ENCODE assay signal across 10 cellular contexts in genomic region chr11:66281776-66282467, GRCh38. TPM values are rescaled to one million over a fixed set of nuclear protein-coding genes. Genes with fewer than 3 reads are reported as not detected.
DNase-seq lines count a peak whose midpoint lies in the region; ATAC-seq lines count a peak whose summit lies in the region.
"Had no signal": no experiment of that assay in that cellular context is flagged by ENCODE, and none has a peak within 500 bp of the region (broad histone marks: within the 10 kb centered on the region; RNA-seq: fewer than 3 reads in every experiment).

No MANE protein-coding gene starts in this region.

- H3K4me1 ChIP-seq in thymus (ENCODE audit: control insufficient read depth, insufficient read depth, low read length): peaks cover 33% of the 10 kb centered on the region
- H3K4me1 ChIP-seq: parathyroid adenoma had no signal

- ATAC-seq in HG03135 (IDR thresholded peaks at IDR 0.05; ENCODE audit: unreplicated experiment) (no peak), Right ventricle myocardium superior (ENCODE audit: poor library complexity) (no peak)

- peaks cover 10% of the 10 kb centered on the region for H3K27me3 Mint-ChIP-seq in activated T-helper 1 cell treated with anti-CD3 and anti-CD28 coated beads, Interleukin-12 subunit alpha, Interleukin-12 subunit beta, Interleukin-2, Interleukin-4 antibody, amounts not matched to agents 30 ng/mL and 10 ng/mL and 1 ng/mL, durations not matched to agents 14 hours and 24 hours and 36 hours (ENCODE audit: insufficient read depth)

- H3K27me3 ChIP-seq in layer of hippocampus (ENCODE audit: control insufficient read depth, insufficient read depth, low read length): no peaks in the 10 kb centered on the region
- no peaks in the 10 kb centered on the region for H3K27me3 ChIP-seq in thymus (ENCODE audit: control insufficient read depth, insufficient read depth)

- peak overlapping the region; percentile 52 for H3K27ac ChIP-seq in layer of hippocampus (ENCODE audit: low read depth, low read length)
- H3K27ac ChIP-seq in thymus (ENCODE audit: low read depth): peak overlapping the region; percentile 3
- H3K27ac ChIP-seq: parathyroid adenoma had no signal

- H3K9me3 Mint-ChIP-seq in activated T-helper 1 cell treated with anti-CD3 and anti-CD28 coated beads, Interleukin-12 subunit alpha, Interleukin-12 subunit beta, Interleukin-2, Interleukin-4 antibody, amounts not matched to agents 30 ng/mL and 10 ng/mL and 1 ng/mL, durations not matched to agents 14 hours and 24 hours and 36 hours: no peaks in the 10 kb centered on the region

- no peaks in the 10 kb centered on the region for H3K9me3 ChIP-seq in thymus (ENCODE audit: control insufficient read depth)

- peak overlapping the region; percentile 29 for H3K27ac Mint-ChIP-seq in activated T-helper 1 cell treated with anti-CD3 and anti-CD28 coated beads, Interleukin-12 subunit alpha, Interleukin-12 subunit beta, Interleukin-2, Interleukin-4 antibody, amounts not matched to agents 30 ng/mL and 10 ng/mL and 1 ng/mL, durations not matched to agents 14 hours and 24 hours and 36 hours

- H3K4me1 Mint-ChIP-seq in activated T-helper 1 cell treated with anti-CD3 and anti-CD28 coated beads, Interleukin-12 subunit alpha, Interleukin-12 subunit beta, Interleukin-2, Interleukin-4 antibody, amounts not matched to agents 30 ng/mL and 10 ng/mL and 1 ng/mL, durations not matched to agents 14 hours and 24 hours and 36 hours (ENCODE audit: low read depth): peaks cover 21% of the 10 kb centered on the region

- peaks cover 24% of the 10 kb centered on the region for H3K36me3 ChIP-seq in thymus (ENCODE audit: control insufficient read depth, insufficient read depth)

- WGBS in thymus: 28% methylated on average over 20 of the region's 20 CpGs

- intact Hi-C loops in activated T-helper 1 cell treated with anti-CD3 and anti-CD28 coated beads, Interleukin-12 subunit alpha, Interleukin-12 subunit beta, Interleukin-2, Interleukin-4 antibody, amounts not matched to agents 30 ng/mL and 10 ng/mL and 1 ng/mL, durations not matched to agents 14 hours and 24 hours and 36 hours (cut with micrococcal nuclease): loop anchor here (1.0 kb wide), 2 partner anchors 14 to 60 kb away; partner anchors contain the start of gene RAB1B
- intact Hi-C loops in Right ventricle myocardium superior (cut with DNase I): loop anchor here (2.0 kb wide), 1 partner anchor 59 kb away; no protein-coding TSS in a partner anchor

- H3K36me3 Mint-ChIP-seq in activated T-helper 1 cell treated with anti-CD3 and anti-CD28 coated beads, Interleukin-12 subunit alpha, Interleukin-12 subunit beta, Interleukin-2, Interleukin-4 antibody, amounts not matched to agents 30 ng/mL and 10 ng/mL and 1 ng/mL, durations not matched to agents 14 hours and 24 hours and 36 hours (ENCODE audit: low read depth): peaks cover 8% of the 10 kb centered on the region

- peak; percentile 60 for DNase-seq in activated effector memory CD4-positive, alpha-beta T cell treated with anti-CD3 and anti-CD28 coated beads, Interleukin-2, amount 50 U/mL, for 16 hours
- DNase-seq in activated effector memory CD4-positive, alpha-beta T cell treated with Interleukin-2 at 50 U/mL for 16 hours: no peak
- DNase-seq in activated T-helper 1 cell treated with anti-CD3 and anti-CD28 coated beads, Interleukin-12 subunit alpha, Interleukin-12 subunit beta, Interleukin-2, Interleukin-4 antibody, amounts not matched to agents 30 ng/mL and 10 ng/mL and 1 ng/mL, durations not matched to agents 14 hours and 24 hours and 36 hours (ENCODE audit: low spot score): no peak
- DNase-seq in NCI-H2196 treated with DMSO at 0.1 percent for 48 hours (lab: John Stamatoyannopoulos, UW; ENCODE audit: unreplicated experiment) (no peak), Right ventricle myocardium superior (no peak)

- H3K4me3 ChIP-seq in thymus (ENCODE audit: low read length): peak overlapping the region; percentile 24

- no peak overlapping the region for H3K4me3 Mint-ChIP-seq in activated T-helper 1 cell treated with anti-CD3 and anti-CD28 coated beads, Interleukin-12 subunit alpha, Interleukin-12 subunit beta, Interleukin-2, Interleukin-4 antibody, amounts not matched to agents 30 ng/mL and 10 ng/mL and 1 ng/mL, durations not matched to agents 14 hours and 24 hours and 36 hours

RNA-seq across cellular contexts. Expression of gene CNIH2, which starts 3.9 kb away (rescaled TPM):
- 1.7 and 1.8 TPM in 2 replicates for total RNA-seq in activated T-helper 1 cell treated with anti-CD3 and anti-CD28 coated beads, Interleukin-12 subunit alpha, Interleukin-12 subunit beta, Interleukin-2, Interleukin-4 antibody, amounts not matched to agents 30 ng/mL and 10 ng/mL and 1 ng/mL, durations not matched to agents 14 hours and 24 hours and 36 hours
- polyA plus RNA-seq in thymus: 1.6 TPM
- total RNA-seq in Right ventricle myocardium superior: not detected

RNA-seq across cellular contexts. Expression of gene YIF1A, which starts 7.0 kb away (rescaled TPM):
- total RNA-seq in activated T-helper 1 cell treated with anti-CD3 and anti-CD28 coated beads, Interleukin-12 subunit alpha, Interleukin-12 subunit beta, Interleukin-2, Interleukin-4 antibody, amounts not matched to agents 30 ng/mL and 10 ng/mL and 1 ng/mL, durations not matched to agents 14 hours and 24 hours and 36 hours: 125 and 127 TPM in 2 replicates
- polyA plus RNA-seq in thymus: 57.3 TPM
- 38.4 TPM for total RNA-seq in Right ventricle myocardium superior

RNA-seq across cellular contexts. Expression of gene TMEM151A, which starts 9.8 kb away (rescaled TPM):
- total RNA-seq in activated T-helper 1 cell treated with anti-CD3 and anti-CD28 coated beads, Interleukin-12 subunit alpha, Interleukin-12 subunit beta, Interleukin-2, Interleukin-4 antibody, amounts not matched to agents 30 ng/mL and 10 ng/mL and 1 ng/mL, durations not matched to agents 14 hours and 24 hours and 36 hours: not detected in 2 replicates
- 0.02 TPM for polyA plus RNA-seq in thymus
- total RNA-seq in Right ventricle myocardium superior: not detected
- total RNA-seq: lower leg skin had no signal

RNA-seq across cellular contexts. Expression of gene RAB1B, which starts 13.5 kb away (rescaled TPM):
- total RNA-seq in activated T-helper 1 cell treated with anti-CD3 and anti-CD28 coated beads, Interleukin-12 subunit alpha, Interleukin-12 subunit beta, Interleukin-2, Interleukin-4 antibody, amounts not matched to agents 30 ng/mL and 10 ng/mL and 1 ng/mL, durations not matched to agents 14 hours and 24 hours and 36 hours: 123 and 124 TPM in 2 replicates
- polyA plus RNA-seq in thymus: 105 TPM
- total RNA-seq in Right ventricle myocardium superior: 114 TPM

RNA-seq across cellular contexts. Expression of gene KLC2, which starts 24.4 kb away (rescaled TPM):
- total RNA-seq in activated T-helper 1 cell treated with anti-CD3 and anti-CD28 coated beads, Interleukin-12 subunit alpha, Interleukin-12 subunit beta, Interleukin-2, Interleukin-4 antibody, amounts not matched to agents 30 ng/mL and 10 ng/mL and 1 ng/mL, durations not matched to agents 14 hours and 24 hours and 36 hours: 56.3 and 62.1 TPM in 2 replicates
- 36.5 TPM for polyA plus RNA-seq in thymus
- total RNA-seq in Right ventricle myocardium superior: 30.7 TPM
